In the genomic region with DNA sequence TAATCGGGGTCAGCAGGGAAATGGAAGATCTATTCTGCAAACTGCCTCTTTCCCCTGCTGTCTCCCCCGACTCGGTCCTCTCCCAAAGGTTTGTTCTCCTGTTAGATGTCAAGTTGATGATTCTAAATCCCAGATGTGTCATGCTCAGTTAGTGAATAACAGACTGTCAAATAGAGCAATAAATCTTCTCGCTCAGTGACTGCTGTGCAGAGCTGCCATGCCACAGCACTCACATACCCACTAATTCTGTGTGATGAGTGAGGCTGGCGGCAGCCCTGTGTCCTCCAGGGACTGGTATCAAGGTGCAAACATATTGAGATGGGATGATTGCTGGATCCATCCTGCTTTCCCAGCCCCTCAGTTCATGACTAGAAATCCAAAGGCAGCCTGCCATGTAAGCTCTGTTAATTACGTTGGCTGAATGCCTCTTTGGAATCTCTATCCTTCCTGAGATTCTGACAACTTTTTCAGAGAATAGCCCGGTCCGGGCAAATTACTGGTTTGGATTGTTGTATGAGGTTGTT, we compare ENCODE assay signal across 16 cellular contexts.
DNase-seq lines count a peak whose midpoint lies in the region; ATAC-seq and TF ChIP-seq lines count a peak whose summit lies in the region.
"Had no signal": no experiment of that assay in that cellular context is flagged by ENCODE, and none has a peak within 500 bp of the region (broad histone marks: within the 10 kb centered on the region; RNA-seq: fewer than 3 reads in every experiment).

No MANE protein-coding gene starts in this region.

- peak overlapping the region; percentile 19 for H3K9ac ChIP-seq in smooth muscle cell (ENCODE audit: low read depth)
- H3K9ac ChIP-seq: parathyroid adenoma had no signal

- no peaks in the 10 kb centered on the region for H3F3A ChIP-seq in smooth muscle cell (ENCODE audit: low read depth)

- TF ChIP-seq CTCF in right atrium auricular region (IDR thresholded peaks at IDR 0.05) (no peak), foreskin keratinocyte (conservative IDR thresholded peaks at IDR 0.05) (no peak), smooth muscle cell (IDR thresholded peaks at IDR 0.05; ENCODE audit: borderline replicate concordance, insufficient read depth, poor library complexity, severe bottlenecking) (no peak)

- H3K4me1 ChIP-seq in right atrium auricular region, result no peaks in the 10 kb centered on the region
- H3K4me1 ChIP-seq in foreskin keratinocyte, result no peaks in the 10 kb centered on the region
- H3K4me1 ChIP-seq in smooth muscle cell (ENCODE audit: low read depth), result peaks cover 14% of the 10 kb centered on the region
- H3K4me1 ChIP-seq: parathyroid adenoma had no signal

- H3K36me3 ChIP-seq in right atrium auricular region (no peaks in the 10 kb centered on the region), smooth muscle cell (ENCODE audit: low read depth) (no peaks in the 10 kb centered on the region)

- H3K4me1 Mint-ChIP-seq in stimulated activated memory B cell treated with anti-CD40 and anti-IgM and Interleukin-4, amounts not matched to agents 10 μg/mL and 1 μg/mL and 100 μg/mL, for 72 hours, result peaks cover 27% of the 10 kb centered on the region
- H3K4me1 Mint-ChIP-seq: WTC11 had no signal

- H3K27ac ChIP-seq in right atrium auricular region, result no peak overlapping the region
- H3K27ac ChIP-seq in foreskin keratinocyte, result no peak overlapping the region
- H3K27ac ChIP-seq in smooth muscle cell (ENCODE audit: low read depth), result peak overlapping the region; percentile 76
- H3K27ac ChIP-seq: epithelial cell of prostate, parathyroid adenoma, PC-9 had no signal

- H3K9me3 ChIP-seq in right atrium auricular region (no peaks in the 10 kb centered on the region), smooth muscle cell (replicated peaks; ENCODE audit: low read depth) (no peaks in the 10 kb centered on the region)

- H3K27ac Mint-ChIP-seq in stimulated activated memory B cell treated with anti-CD40 and anti-IgM and Interleukin-4, amounts not matched to agents 10 μg/mL and 1 μg/mL and 100 μg/mL, for 72 hours, result no peak overlapping the region
- H3K27ac Mint-ChIP-seq: WTC11 had no signal

- no peaks in the 10 kb centered on the region for H3K36me3 Mint-ChIP-seq in stimulated activated memory B cell treated with anti-CD40 and anti-IgM and Interleukin-4, amounts not matched to agents 10 μg/mL and 1 μg/mL and 100 μg/mL, for 72 hours
- H3K36me3 Mint-ChIP-seq: WTC11 had no signal

- no peaks in the 10 kb centered on the region for H3K9me3 Mint-ChIP-seq in stimulated activated memory B cell treated with anti-CD40 and anti-IgM and Interleukin-4, amounts not matched to agents 10 μg/mL and 1 μg/mL and 100 μg/mL, for 72 hours
- H3K9me3 Mint-ChIP-seq: WTC11 had no signal

- peak overlapping the region; percentile 64 for H3K4me2 ChIP-seq in smooth muscle cell
- H3K4me2 ChIP-seq: PC-9 had no signal

- DNase-seq in Right ventricle myocardium inferior (ENCODE audit: missing footprints), result peak; percentile 39
- DNase-seq in right atrium auricular region (ENCODE audit: low spot score), result no peak
- peak; percentile 63 for DNase-seq in NCI-H1694 (lab: John Stamatoyannopoulos, UW)
- DNase-seq in foreskin keratinocyte, result peak in 1 of 2 donors; percentile 22
- no peak for DNase-seq in smooth muscle cell (lab: John Stamatoyannopoulos, UW; ENCODE audit: unreplicated experiment)
- no peak for DNase-seq in KG1 (lab: John Stamatoyannopoulos, UW)
- DNase-seq: NCI-H1436 treated with DMSO at 0.1 percent for 48 hours, NCI-H510A, PC-9 had no signal

- ATAC-seq in Right ventricle myocardium inferior (no peak), foreskin keratinocyte (peak; percentile 51), GM18861 (IDR thresholded peaks at IDR 0.05; ENCODE audit: unreplicated experiment) (no peak)
- ATAC-seq in stimulated activated memory B cell treated with anti-CD40 and anti-IgM and Interleukin-4, amounts not matched to agents 10 μg/mL and 1 μg/mL and 100 μg/mL, for 72 hours, result no peak
- ATAC-seq: HCT116, SK-N-SH treated with all-trans-retinoic acid at 6 μM for 48 hours, WTC11 had no signal

- H4K20me1 ChIP-seq in smooth muscle cell (ENCODE audit: low read depth), result no peaks in the 10 kb centered on the region

- no peaks in the 10 kb centered on the region for H3K79me2 ChIP-seq in smooth muscle cell (ENCODE audit: low read depth)
- H3K79me2 ChIP-seq: parathyroid adenoma had no signal

- H3K4me3 ChIP-seq in right atrium auricular region, result no peak overlapping the region
- no peak overlapping the region for H3K4me3 ChIP-seq in smooth muscle cell
- H3K4me3 ChIP-seq: PC-9 had no signal

- no peak overlapping the region for H2AFZ ChIP-seq in smooth muscle cell (ENCODE audit: low read depth)
- H2AFZ ChIP-seq: parathyroid adenoma, PC-9 had no signal

- 83% methylated on average over 8 of the region's 8 CpGs for WGBS in smooth muscle cell (ENCODE audit: low lambda C conversion rate)

- intact Hi-C loops in Right ventricle myocardium inferior (cut with DNase I), result no loop called here

- H3K27me3 ChIP-seq in right atrium auricular region (no peaks in the 10 kb centered on the region), foreskin keratinocyte (peaks cover 17% of the 10 kb centered on the region), smooth muscle cell (ENCODE audit: low read depth) (no peaks in the 10 kb centered on the region)

- H3K27me3 Mint-ChIP-seq in stimulated activated memory B cell treated with anti-CD40 and anti-IgM and Interleukin-4, amounts not matched to agents 10 μg/mL and 1 μg/mL and 100 μg/mL, for 72 hours, result no peaks in the 10 kb centered on the region

- no peak overlapping the region for H3K4me3 Mint-ChIP-seq in stimulated activated memory B cell treated with anti-CD40 and anti-IgM and Interleukin-4, amounts not matched to agents 10 μg/mL and 1 μg/mL and 100 μg/mL, for 72 hours
- H3K4me3 Mint-ChIP-seq: WTC11 had no signal

Comparison
In these comparisons a context has a peak if more than half of its experiments do, and no peak if none do; other contexts are left out.
1. DNase-seq: peak in Right ventricle myocardium inferior (single experiment) and NCI-H1694 (single experiment); none in right atrium auricular region (single experiment), smooth muscle cell (single experiment) and KG1 (single experiment).